In genomic region chr3:171498921-171499320, GRCh38 we compare ENCODE assay signal across 1 cellular context.
TF ChIP-seq lines count a peak whose summit lies in the region.

No MANE protein-coding gene starts in this region.

TF ChIP-seq in WTC11, 78 proteins besides CTCF, POLR2A, EP300 and RAD21 (continued from another document):
- no peak for TF ChIP-seq ZSCAN18 (CRISPR knock-in tag; IDR thresholded peaks at IDR 0.05)
